In the genomic region with DNA sequence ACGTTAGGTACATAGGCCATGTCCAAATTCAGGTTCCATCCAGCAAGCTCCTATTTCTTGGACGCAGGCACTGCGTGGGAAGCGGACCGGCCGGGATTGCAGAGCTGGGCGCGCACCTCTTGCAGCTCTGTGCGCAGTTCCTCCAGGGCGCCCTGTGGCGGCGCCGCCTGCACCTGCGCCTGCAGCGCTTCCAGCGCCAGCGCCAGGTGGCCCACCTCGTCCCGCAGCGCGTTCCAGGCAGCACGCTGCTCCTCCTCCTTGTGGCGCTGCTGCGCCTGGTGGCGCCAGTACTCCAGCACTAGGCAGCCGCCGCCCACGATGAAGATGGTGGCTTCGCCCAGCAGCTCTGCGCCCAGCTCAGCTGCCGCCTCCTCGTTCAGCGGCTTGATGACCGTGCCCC, we compare ENCODE assay signal across 16 cellular contexts. TPM values are rescaled to one million over a fixed set of nuclear protein-coding genes. Genes with fewer than 3 reads are reported as not detected.
DNase-seq lines count a peak whose midpoint lies in the region; ATAC-seq and TF ChIP-seq lines count a peak whose summit lies in the region.
"Had no signal": no experiment of that assay in that cellular context is flagged by ENCODE, and none has a peak within 500 bp of the region (broad histone marks: within the 10 kb centered on the region; RNA-seq: fewer than 3 reads in every experiment).

No MANE protein-coding gene starts in this region.

- H3K4me1 ChIP-seq in testis: no peaks in the 10 kb centered on the region

- H3K4me3 ChIP-seq in testis: no peak overlapping the region
- H3K4me3 ChIP-seq: skin epidermis had no signal

- peak; percentile 98 for DNase-seq in HT-29 (ENCODE audit: low spot score)
- peak; percentile 22 for DNase-seq in cerebellar cortex (ENCODE audit: low spot score)
- peak; percentile 91 for DNase-seq in islet precursor cell
- DNase-seq in retina: peak; percentile 52
- no peak for DNase-seq in DMS53 (lab: John Stamatoyannopoulos, UW)
- DNase-seq in testis: no peak
- DNase-seq in CD1c-positive myeloid dendritic cell (ENCODE audit: extremely low spot score): no peak
- DNase-seq: activated naive CD4-positive, alpha-beta T cell; Calu3; Karpas-422; NCI-H1417; NCI-H510A had no signal

- H3K9me3 ChIP-seq in testis: no peaks in the 10 kb centered on the region

- 70% methylated on average over 34 of the region's 34 CpGs; no CpG with 5 or more reads in 1 of the 2 donors for WGBS in testis, 2 donors

- intact Hi-C loops in testis (cut with DNase I; ENCODE audit: low total_unique reads): no loop called here

- H3K27me3 ChIP-seq in testis: no peaks in the 10 kb centered on the region

- TF ChIP-seq CTCF in testis (IDR thresholded peaks at IDR 0.05): no peak

- no peaks in the 10 kb centered on the region for H3K36me3 ChIP-seq in testis (ENCODE audit: low read depth, missing control alignments)

- no peak overlapping the region for H3K27ac ChIP-seq in testis
- H3K27ac ChIP-seq: HL-60 had no signal

- no peak for TF ChIP-seq POLR2A in testis (IDR thresholded peaks at IDR 0.05)

- no peak for ATAC-seq in GM19467 (IDR thresholded peaks at IDR 0.05; ENCODE audit: unreplicated experiment)
- ATAC-seq: activated CD4-positive, CD25-positive, alpha-beta regulatory T cell treated with anti-CD3 and anti-CD28 coated beads, Interleukin-2, amount 50 U/mL, for 24 hours had no signal

RNA-seq across cellular contexts. Expression of a gene that starts 31.1 kb away (rescaled TPM):
- 20.5 and 23.0 TPM in 2 replicates for total RNA-seq in HT-29 (2014; rRNA removed; shearing (Covaris generic))
- total RNA-seq in testis: 10 to 100 TPM; 18.3 to 19.3 TPM
- polyA plus RNA-seq in testis (ENCODE audit: insufficient read depth, low read depth, low replicate concordance): 20.9 TPM

RNA-seq across cellular contexts. Expression of a gene that starts 46.2 kb away (rescaled TPM):
- 443 and 506 TPM in 2 replicates for total RNA-seq in HT-29 (2014; rRNA removed; shearing (Covaris generic))
- 10 to 100 TPM; 52.7 to 57.9 TPM for total RNA-seq in testis
- 37.7 TPM for polyA plus RNA-seq in testis (ENCODE audit: insufficient read depth, low read depth, low replicate concordance)

RNA-seq across cellular contexts. Expression of a gene that starts 48.5 kb away (rescaled TPM):
- total RNA-seq in HT-29 (2014; rRNA removed; shearing (Covaris generic)): not detected in 2 replicates
- total RNA-seq in testis: 1 to 10 TPM in 1 of 2 donors, under 1 TPM in 1; 0.81 to 1.9 TPM
- 3.2 TPM for polyA plus RNA-seq in testis (ENCODE audit: insufficient read depth, low read depth, low replicate concordance)
- total RNA-seq: Calu3 had no signal

RNA-seq across cellular contexts. Expression of a gene that starts 55.2 kb away (rescaled TPM):
- total RNA-seq in HT-29 (2014; rRNA removed; shearing (Covaris generic)): 9.8 and 15.3 TPM in 2 replicates
- 1 to 10 TPM; 1.9 to 2.3 TPM for total RNA-seq in testis
- polyA plus RNA-seq in testis (ENCODE audit: insufficient read depth, low read depth, low replicate concordance): 3.4 TPM

RNA-seq across cellular contexts. Expression of a gene that starts 56.6 kb away (rescaled TPM):
- 11.4 and 15.4 TPM in 2 replicates for total RNA-seq in HT-29 (2014; rRNA removed; shearing (Covaris generic))
- total RNA-seq in testis: 1 to 10 TPM; 5.2 to 5.3 TPM
- 4.2 TPM for polyA plus RNA-seq in testis (ENCODE audit: insufficient read depth, low read depth, low replicate concordance)

Comparison
In these comparisons a context has a peak if more than half of its experiments do, and no peak if none do; other contexts are left out.
1. DNase-seq: peak in HT-29 (single experiment), cerebellar cortex (single experiment), islet precursor cell (single experiment) and retina (single experiment); none in DMS53 (single experiment), testis (single experiment) and CD1c-positive myeloid dendritic cell (single experiment).